Comparison of ENCODE assay signal across 21 cellular contexts in genomic region chr9:113912816-113913215, GRCh38. TPM values are rescaled to one million over a fixed set of nuclear protein-coding genes. Genes with fewer than 3 reads are reported as not detected.
A peak's percentile ranks its signal among the peaks of the same experiment; 100 is the strongest.
DNase-seq lines count a peak whose midpoint lies in the region; ATAC-seq and TF ChIP-seq lines count a peak whose summit lies in the region.
"Had no signal": no experiment of that assay in that cellular context is flagged by ENCODE, and none has a peak within 500 bp of the region (broad histone marks: within the 10 kb centered on the region; RNA-seq: fewer than 3 reads in every experiment).

No MANE protein-coding gene starts in this region.

- no peak for TF ChIP-seq CTCF in C4-2B (conservative IDR thresholded peaks at IDR 0.05)
- no peak for TF ChIP-seq CTCF in osteoblast (IDR thresholded peaks at IDR 0.05; ENCODE audit: extremely low read depth, low read depth, low read length)
- TF ChIP-seq CTCF in stomach (IDR thresholded peaks at IDR 0.05), result no peak

- H3K4me3 ChIP-seq in osteoblast (ENCODE audit: insufficient read depth, low read length), result no peak overlapping the region
- H3K4me3 ChIP-seq in stomach, result no peak overlapping the region
- no peak overlapping the region for H3K4me3 ChIP-seq in naive thymus-derived CD4-positive, alpha-beta T cell (ENCODE audit: low read length)

- no peak overlapping the region for H3K27ac Mint-ChIP-seq in stimulated activated naive B cell treated with anti-CD40 and anti-IgM and Interleukin-4, amounts not matched to agents 10 μg/mL and 1 μg/mL and 100 μg/mL, for 72 hours
- H3K27ac Mint-ChIP-seq in naive thymus-derived CD4-positive, alpha-beta T cell, result no peak overlapping the region
- H3K27ac Mint-ChIP-seq: activated CD4-positive, alpha-beta memory T cell treated with anti-CD3 and anti-CD28 coated beads, Interleukin-2, amount 10 ng/mL, durations not matched to agents 7 days and 5 days; activated naive CD8-positive, alpha-beta T cell treated with anti-CD3 and anti-CD28 coated beads, Interleukin-2, amount 10 ng/mL, durations not matched to agents 7 days and 5 days; T-helper 2 cell treated with Interferon-gamma antibody and Interleukin-4, amounts not matched to agents 5 μg/mL and 100 μg/mL, for 36 hours had no signal

- H3K27me3 ChIP-seq in osteoblast (ENCODE audit: insufficient read depth, low read length), result no peaks in the 10 kb centered on the region
- H3K27me3 ChIP-seq in stomach, result no peaks in the 10 kb centered on the region
- no peaks in the 10 kb centered on the region for H3K27me3 ChIP-seq in naive thymus-derived CD4-positive, alpha-beta T cell (ENCODE audit: control insufficient read depth in 2 of 2, insufficient read depth in 2 of 2, low read length in 2 of 2)

- peaks cover 61% of the 10 kb centered on the region for H4K20me1 ChIP-seq in osteoblast (ENCODE audit: insufficient read depth, low read length)

- no peaks in the 10 kb centered on the region for H3K36me3 Mint-ChIP-seq in stimulated activated naive B cell treated with anti-CD40 and anti-IgM and Interleukin-4, amounts not matched to agents 10 μg/mL and 1 μg/mL and 100 μg/mL, for 72 hours
- H3K36me3 Mint-ChIP-seq in naive thymus-derived CD4-positive, alpha-beta T cell, result no peaks in the 10 kb centered on the region
- H3K36me3 Mint-ChIP-seq: activated naive CD8-positive, alpha-beta T cell treated with anti-CD3 and anti-CD28 coated beads, Interleukin-2, amount 10 ng/mL, durations not matched to agents 7 days and 5 days had no signal

- H3K4me1 Mint-ChIP-seq in stimulated activated naive B cell treated with anti-CD40 and anti-IgM and Interleukin-4, amounts not matched to agents 10 μg/mL and 1 μg/mL and 100 μg/mL, for 72 hours, result no peaks in the 10 kb centered on the region
- peaks cover 0 to 2% (median 0%) of the 10 kb centered on the region in 7 donors for H3K4me1 Mint-ChIP-seq in naive thymus-derived CD4-positive, alpha-beta T cell
- H3K4me1 Mint-ChIP-seq: activated CD4-positive, alpha-beta memory T cell treated with anti-CD3 and anti-CD28 coated beads, Interleukin-2, amount 10 ng/mL, durations not matched to agents 7 days and 5 days; activated naive CD8-positive, alpha-beta T cell treated with anti-CD3 and anti-CD28 coated beads, Interleukin-2, amount 10 ng/mL, durations not matched to agents 7 days and 5 days; CD14-positive monocyte had no signal

- H3K36me3 ChIP-seq in osteoblast (ENCODE audit: insufficient read depth, low read length) (no peaks in the 10 kb centered on the region), stomach (no peaks in the 10 kb centered on the region)
- H3K36me3 ChIP-seq in naive thymus-derived CD4-positive, alpha-beta T cell (ENCODE audit: control insufficient read depth in 2 of 3, insufficient read depth in 3 of 3, low read length in 3 of 3), result no peaks in the 10 kb centered on the region

- intact Hi-C loops in stomach (cut with DNase I; ENCODE audit: low total_unique reads), result no loop called here
- intact Hi-C loops in naive thymus-derived CD4-positive, alpha-beta T cell (cut with micrococcal nuclease), result no loop called here

- H3K4me2 ChIP-seq in osteoblast (ENCODE audit: insufficient read depth, low read length), result no peak overlapping the region

- CTCF ChIA-PET in naive thymus-derived CD4-positive, alpha-beta T cell (lab: Charles Lee), result no interaction called here

- ATAC-seq in stimulated activated naive B cell treated with anti-CD40 and anti-IgM and Interleukin-4, amounts not matched to agents 10 μg/mL and 1 μg/mL and 100 μg/mL, for 72 hours (replicated peaks), result no peak
- no peak for ATAC-seq in naive thymus-derived CD4-positive, alpha-beta T cell
- ATAC-seq: left ventricle myocardium superior, SK-N-SH treated with all-trans-retinoic acid at 6 μM for 48 hours had no signal

- H3K4me1 ChIP-seq in osteoblast (ENCODE audit: insufficient read depth, low read length), result no peaks in the 10 kb centered on the region
- H3K4me1 ChIP-seq in stomach, result peaks cover 14 to 50% (median 38%) of the 10 kb centered on the region in 4 donors
- no peaks in the 10 kb centered on the region for H3K4me1 ChIP-seq in naive thymus-derived CD4-positive, alpha-beta T cell (ENCODE audit: control insufficient read depth in 2 of 2, insufficient read depth in 2 of 2, low read length in 2 of 2)

- POLR2A ChIA-PET in naive thymus-derived CD4-positive, alpha-beta T cell (lab: Charles Lee), result no interaction called here

- DNase-seq in SK-N-DZ (ENCODE audit: low spot score) (peak; percentile 33), islet precursor cell (peak; percentile 37), osteoblast (ENCODE audit: insufficient read length, low spot score, missing footprints) (peak; percentile 25), stomach (no peak), NAMALWA (ENCODE audit: low spot score) (no peak)
- DNase-seq in stimulated activated naive B cell treated with anti-CD40 and anti-IgM and Interleukin-4, amounts not matched to agents 10 μg/mL and 1 μg/mL and 100 μg/mL, for 72 hours, result no peak
- no peak for DNase-seq in naive thymus-derived CD4-positive, alpha-beta T cell
- DNase-seq: activated CD4-positive, alpha-beta memory T cell treated with anti-CD3 and anti-CD28 coated beads, Interleukin-2, amount 10 ng/mL, durations not matched to agents 7 days and 5 days; activated effector memory CD4-positive, alpha-beta T cell treated with Interleukin-2 at 50 U/mL for 16 hours; activated naive CD8-positive, alpha-beta T cell treated with anti-CD3 and anti-CD28 coated beads, Interleukin-2, amount 10 ng/mL, durations not matched to agents 7 days and 5 days; cortex of kidney; head of caudate nucleus; left ventricle myocardium superior; NCI-H526 treated with DMSO at 0.1 percent for 48 hours; right cardiac atrium; stimulated activated CD8-positive, alpha-beta memory T cell treated with anti-CD3 and anti-CD28 coated beads, Interleukin-4, amount 100 ng/mL, for 48 hours had no signal

- H3K27me3 Mint-ChIP-seq in stimulated activated naive B cell treated with anti-CD40 and anti-IgM and Interleukin-4, amounts not matched to agents 10 μg/mL and 1 μg/mL and 100 μg/mL, for 72 hours, result no peaks in the 10 kb centered on the region
- H3K27me3 Mint-ChIP-seq in naive thymus-derived CD4-positive, alpha-beta T cell, result peaks cover 0 to 16% (median 4%) of the 10 kb centered on the region in 5 donors
- H3K27me3 Mint-ChIP-seq: activated CD4-positive, alpha-beta memory T cell treated with anti-CD3 and anti-CD28 coated beads, Interleukin-2, amount 10 ng/mL, durations not matched to agents 7 days and 5 days had no signal

- H2AFZ ChIP-seq in osteoblast (ENCODE audit: low read length), result no peak overlapping the region

- peaks cover 84% of the 10 kb centered on the region for H3K79me2 ChIP-seq in osteoblast (ENCODE audit: insufficient read depth, low read length)

- TF ChIP-seq EP300 in stomach (IDR thresholded peaks at IDR 0.05), result no peak

- 61 to 85% (median 74%) methylated on average over 8 of the region's 8 CpGs for WGBS in stomach, 5 donors

- TF ChIP-seq POLR2A in stomach (IDR thresholded peaks at IDR 0.05), result no peak

- H3K4me3 Mint-ChIP-seq in stimulated activated naive B cell treated with anti-CD40 and anti-IgM and Interleukin-4, amounts not matched to agents 10 μg/mL and 1 μg/mL and 100 μg/mL, for 72 hours, result no peak overlapping the region
- H3K4me3 Mint-ChIP-seq in naive thymus-derived CD4-positive, alpha-beta T cell, result no peak overlapping the region
- H3K4me3 Mint-ChIP-seq: activated CD4-positive, alpha-beta memory T cell treated with anti-CD3 and anti-CD28 coated beads, Interleukin-2, amount 10 ng/mL, durations not matched to agents 7 days and 5 days; activated naive CD8-positive, alpha-beta T cell treated with anti-CD3 and anti-CD28 coated beads, Interleukin-2, amount 10 ng/mL, durations not matched to agents 7 days and 5 days; CD14-positive monocyte; T-helper 2 cell treated with Interferon-gamma antibody and Interleukin-4, amounts not matched to agents 5 μg/mL and 100 μg/mL, for 36 hours had no signal

- H3K27ac ChIP-seq in C4-2B, result peak overlapping the region; percentile 20
- H3K27ac ChIP-seq in osteoblast (ENCODE audit: low read depth, low read length), result no peak overlapping the region
- H3K27ac ChIP-seq in stomach, result peak overlapping the region in 2 of 5 donors; percentile 25 to 61
- no peak overlapping the region for H3K27ac ChIP-seq in naive thymus-derived CD4-positive, alpha-beta T cell (ENCODE audit: low read depth, low read length)
- H3K27ac ChIP-seq: RWPE1 had no signal

- no peaks in the 10 kb centered on the region for H3K9me3 Mint-ChIP-seq in stimulated activated naive B cell treated with anti-CD40 and anti-IgM and Interleukin-4, amounts not matched to agents 10 μg/mL and 1 μg/mL and 100 μg/mL, for 72 hours
- H3K9me3 Mint-ChIP-seq in naive thymus-derived CD4-positive, alpha-beta T cell, result no peaks in the 10 kb centered on the region
- H3K9me3 Mint-ChIP-seq: activated CD4-positive, alpha-beta memory T cell treated with anti-CD3 and anti-CD28 coated beads, Interleukin-2, amount 10 ng/mL, durations not matched to agents 7 days and 5 days; activated naive CD8-positive, alpha-beta T cell treated with anti-CD3 and anti-CD28 coated beads, Interleukin-2, amount 10 ng/mL, durations not matched to agents 7 days and 5 days; T-helper 2 cell treated with Interferon-gamma antibody and Interleukin-4, amounts not matched to agents 5 μg/mL and 100 μg/mL, for 36 hours had no signal

- H3K9me3 ChIP-seq in osteoblast (ENCODE audit: low read depth, low read length) (no peaks in the 10 kb centered on the region), stomach (no peaks in the 10 kb centered on the region)
- no peaks in the 10 kb centered on the region for H3K9me3 ChIP-seq in naive thymus-derived CD4-positive, alpha-beta T cell (ENCODE audit: control insufficient read depth in 2 of 3, low read length in 3 of 3)

RNA-seq across cellular contexts. Expression of gene ZNF618, which starts 36.7 kb away (rescaled TPM):
- polyA plus RNA-seq in SK-N-DZ (2014; cell fraction: cytosol; rRNA removed), result 1.5 and 1.6 TPM in 2 replicates
- 1.1 and 4.9 TPM in 2 replicates for polyA plus RNA-seq in SK-N-DZ (2014; cell fraction: nucleus; rRNA removed)
- 10.1 and 13.6 TPM in 2 replicates for total RNA-seq in osteoblast
- 10 to 100 TPM in 3 of 5 donors, 1 to 10 TPM in 2; 2.3 to 19.8 (median 13.4) TPM for total RNA-seq in stomach
- 1 to 10 TPM; 1.2 to 3.0 (median 1.5) TPM for polyA plus RNA-seq in stomach
- total RNA-seq in naive thymus-derived CD4-positive, alpha-beta T cell, result 1 to 10 TPM in 4 of 5 experiments, under 1 TPM in 1; 0.24 to 3.3 (median 1.2) TPM
- polyA plus RNA-seq in naive thymus-derived CD4-positive, alpha-beta T cell, result under 1 TPM; 0.17 to 0.50 TPM

Comparison
In these comparisons a context has a peak if more than half of its experiments do, and no peak if none do; other contexts are left out.
1. DNase-seq: peak in SK-N-DZ (single experiment), islet precursor cell (single experiment) and osteoblast (single experiment); none in stomach (single experiment), NAMALWA (single experiment), stimulated activated naive B cell treated with anti-CD40 and anti-IgM and Interleukin-4, amounts not matched to agents 10 μg/mL and 1 μg/mL and 100 μg/mL, for 72 hours (single experiment) and naive thymus-derived CD4-positive, alpha-beta T cell (0 of 9).